Comparison of ENCODE assay signal across 2 cellular contexts in genomic region chr2:45937990-45938389, GRCh38.
TF ChIP-seq lines count a peak whose summit lies in the region.

No MANE protein-coding gene starts in this region.

TF ChIP-seq in liver, 16 proteins besides CTCF, POLR2A, EP300 and RAD21 (continued from another document):
- TF ChIP-seq ZBTB33 (IDR thresholded peaks at IDR 0.05) (no peak), MAX (IDR thresholded peaks at IDR 0.05) (no peak), RXRA (IDR thresholded peaks at IDR 0.05) (no peak), REST (IDR thresholded peaks at IDR 0.05) (no peak), NR2F2 (IDR thresholded peaks at IDR 0.05) (no peak), SP1 (IDR thresholded peaks at IDR 0.05) (no peak), HNF4A (conservative IDR thresholded peaks at IDR 0.05) (no peak), HNF4G (IDR thresholded peaks at IDR 0.05) (no peak), YY1 (IDR thresholded peaks at IDR 0.05) (no peak), ATF3 (IDR thresholded peaks at IDR 0.05) (no peak), FOXA1 (IDR thresholded peaks at IDR 0.05) (no peak), EGR1 (IDR thresholded peaks at IDR 0.05; ENCODE audit: low read depth in 2 of 2) (no peak), FOXA2 (IDR thresholded peaks at IDR 0.05) (no peak), GABPA (IDR thresholded peaks at IDR 0.05 in 1 of 2, conservative IDR thresholded peaks at IDR 0.05 in 1 of 2) (no peak), JUND (IDR thresholded peaks at IDR 0.05) (no peak)

TF ChIP-seq in HepG2, 621 proteins besides CTCF, POLR2A, EP300 and RAD21:
- TF ChIP-seq ZNF503 (CRISPR knock-in tag; IDR thresholded peaks at IDR 0.05) (no peak), ELK4 (CRISPR knock-in tag; IDR thresholded peaks at IDR 0.05; ENCODE audit: borderline replicate concordance) (no peak), ZSCAN22 (CRISPR knock-in tag; IDR thresholded peaks at IDR 0.05) (no peak), ZNF713 (CRISPR knock-in tag; IDR thresholded peaks at IDR 0.05) (no peak), ZNF556 (CRISPR knock-in tag; IDR thresholded peaks at IDR 0.05; ENCODE audit: borderline replicate concordance) (no peak), CENPBD1 (CRISPR knock-in tag; IDR thresholded peaks at IDR 0.05; ENCODE audit: borderline replicate concordance, low read depth) (no peak), RORA (CRISPR knock-in tag; IDR thresholded peaks at IDR 0.05) (no peak)
TF ChIP-seq in HepG2: peak in this region for 0.
